1 cellular context compared by ENCODE assay signal in the genomic region with DNA sequence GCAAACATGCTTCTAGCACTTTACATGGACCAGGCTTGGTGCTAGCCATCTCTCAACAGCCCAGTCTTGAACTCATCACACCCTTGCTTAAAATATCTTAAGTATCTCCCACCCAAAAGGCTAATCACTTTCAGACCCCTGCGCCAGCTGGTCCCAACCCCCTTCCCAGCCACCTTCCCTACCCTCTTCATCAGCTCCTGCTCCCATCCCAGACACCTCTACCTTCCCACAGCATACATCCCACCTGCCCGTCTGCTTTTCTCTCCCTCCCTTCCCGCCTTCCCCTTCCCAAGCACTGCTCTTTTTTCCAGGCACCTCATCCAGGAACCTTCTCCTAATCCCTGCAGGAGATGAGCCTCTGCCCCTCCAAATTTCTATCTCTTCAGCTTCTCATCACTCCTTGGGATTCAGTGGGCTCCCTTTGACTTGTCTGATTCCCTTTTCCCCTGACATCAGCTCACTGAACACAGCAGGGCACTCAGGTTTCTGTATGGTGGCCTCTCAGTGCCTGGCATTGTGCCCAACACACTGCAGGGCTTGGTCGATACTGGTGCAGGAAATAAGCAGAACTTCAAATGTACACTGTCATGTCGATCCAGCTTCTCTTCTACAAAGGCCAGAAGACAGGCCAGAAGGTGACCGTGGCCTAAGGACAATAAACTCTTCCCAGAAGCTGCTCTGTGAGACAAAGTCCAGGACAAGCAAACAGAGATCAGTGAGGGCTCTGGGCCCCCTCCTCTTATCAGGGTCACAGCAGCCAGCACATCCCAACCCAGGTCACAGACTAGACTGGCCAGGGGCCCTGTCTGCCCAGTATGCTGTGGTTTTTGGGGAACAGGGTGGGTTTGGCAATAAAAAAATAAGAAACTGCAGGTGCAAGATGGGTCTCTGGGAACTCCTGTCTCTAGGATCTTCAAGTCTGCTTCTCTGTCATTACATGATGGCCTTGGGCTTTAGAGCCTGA.
TF ChIP-seq lines count a peak whose summit lies in the region.

No MANE protein-coding gene starts in this region.

TF ChIP-seq in HepG2, 621 proteins besides CTCF, POLR2A, EP300 and RAD21 (continued from another document and continues in another):
- TF ChIP-seq, protein P1, sequence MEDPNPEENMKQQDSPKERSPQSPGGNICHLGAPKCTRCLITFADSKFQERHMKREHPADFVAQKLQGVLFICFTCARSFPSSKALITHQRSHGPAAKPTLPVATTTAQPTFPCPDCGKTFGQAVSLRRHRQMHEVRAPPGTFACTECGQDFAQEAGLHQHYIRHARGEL (CRISPR knock-in tag; IDR thresholded peaks at IDR 0.05), result no peak
- TF ChIP-seq ZNF451 (CRISPR knock-in tag; IDR thresholded peaks at IDR 0.05) (0 out of 2 replicates have a peak, but pooled peaks have one; percentile 41), ZNF20 (CRISPR knock-in tag; IDR thresholded peaks at IDR 0.05) (no peak), ZNF468 (CRISPR knock-in tag; IDR thresholded peaks at IDR 0.05) (no peak), GABPB1 (CRISPR knock-in tag; IDR thresholded peaks at IDR 0.05) (no peak; the same call in 1 of the 2 replicates), ZMYM3 (CRISPR knock-in tag; IDR thresholded peaks at IDR 0.05) (peak; percentile 85), ZNF430 (CRISPR knock-in tag; IDR thresholded peaks at IDR 0.05) (peak; percentile 22; the same call in 1 of the 2 replicates), ETV5 (CRISPR knock-in tag; IDR thresholded peaks at IDR 0.05; ENCODE audit: borderline replicate concordance) (peak; percentile 86; the same call in 1 of the 2 replicates), GATAD2A (CRISPR knock-in tag; IDR thresholded peaks at IDR 0.05) (peak; percentile 97), ZEB1 (IDR thresholded peaks at IDR 0.05; ENCODE audit: insufficient replicate concordance, low read depth) (peak; percentile 20), ZNF644 (CRISPR knock-in tag; IDR thresholded peaks at IDR 0.05; ENCODE audit: low read depth) (peak; percentile 53; the same call in 1 of the 2 replicates), SP4 (CRISPR knock-in tag; IDR thresholded peaks at IDR 0.05) (no peak), ZNF329 (CRISPR knock-in tag; IDR thresholded peaks at IDR 0.05; ENCODE audit: low read depth) (no peak)
- TF ChIP-seq, protein P2, sequence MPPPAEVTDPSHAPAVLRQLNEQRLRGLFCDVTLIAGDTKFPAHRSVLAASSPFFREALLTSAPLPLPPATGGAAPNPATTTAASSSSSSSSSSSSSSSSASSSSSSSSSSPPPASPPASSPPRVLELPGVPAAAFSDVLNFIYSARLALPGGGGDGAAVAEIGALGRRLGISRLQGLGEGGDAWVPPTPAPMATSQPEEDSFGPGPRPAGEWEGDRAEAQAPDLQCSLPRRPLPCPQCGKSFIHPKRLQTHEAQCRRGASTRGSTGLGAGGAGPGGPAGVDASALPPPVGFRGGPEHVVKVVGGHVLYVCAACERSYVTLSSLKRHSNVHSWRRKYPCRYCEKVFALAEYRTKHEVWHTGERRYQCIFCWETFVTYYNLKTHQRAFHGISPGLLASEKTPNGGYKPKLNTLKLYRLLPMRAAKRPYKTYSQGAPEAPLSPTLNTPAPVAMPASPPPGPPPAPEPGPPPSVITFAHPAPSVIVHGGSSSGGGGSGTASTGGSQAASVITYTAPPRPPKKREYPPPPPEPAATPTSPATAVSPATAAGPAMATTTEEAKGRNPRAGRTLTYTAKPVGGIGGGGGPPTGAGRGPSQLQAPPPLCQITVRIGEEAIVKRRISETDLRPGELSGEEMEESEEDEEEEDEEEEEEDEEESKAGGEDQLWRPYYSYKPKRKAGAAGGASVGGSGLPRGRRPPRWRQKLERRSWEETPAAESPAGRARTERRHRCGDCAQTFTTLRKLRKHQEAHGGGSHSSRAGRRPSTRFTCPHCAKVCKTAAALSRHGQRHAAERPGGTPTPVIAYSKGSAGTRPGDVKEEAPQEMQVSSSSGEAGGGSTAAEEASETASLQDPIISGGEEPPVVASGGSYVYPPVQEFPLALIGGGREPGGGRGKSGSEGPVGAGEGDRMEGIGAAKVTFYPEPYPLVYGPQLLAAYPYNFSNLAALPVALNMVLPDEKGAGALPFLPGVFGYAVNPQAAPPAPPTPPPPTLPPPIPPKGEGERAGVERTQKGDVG (CRISPR knock-in tag; IDR thresholded peaks at IDR 0.05; ENCODE audit: borderline replicate concordance), result peak; percentile 30; the same call in 1 of the 2 replicates
- TF ChIP-seq, protein P3, sequence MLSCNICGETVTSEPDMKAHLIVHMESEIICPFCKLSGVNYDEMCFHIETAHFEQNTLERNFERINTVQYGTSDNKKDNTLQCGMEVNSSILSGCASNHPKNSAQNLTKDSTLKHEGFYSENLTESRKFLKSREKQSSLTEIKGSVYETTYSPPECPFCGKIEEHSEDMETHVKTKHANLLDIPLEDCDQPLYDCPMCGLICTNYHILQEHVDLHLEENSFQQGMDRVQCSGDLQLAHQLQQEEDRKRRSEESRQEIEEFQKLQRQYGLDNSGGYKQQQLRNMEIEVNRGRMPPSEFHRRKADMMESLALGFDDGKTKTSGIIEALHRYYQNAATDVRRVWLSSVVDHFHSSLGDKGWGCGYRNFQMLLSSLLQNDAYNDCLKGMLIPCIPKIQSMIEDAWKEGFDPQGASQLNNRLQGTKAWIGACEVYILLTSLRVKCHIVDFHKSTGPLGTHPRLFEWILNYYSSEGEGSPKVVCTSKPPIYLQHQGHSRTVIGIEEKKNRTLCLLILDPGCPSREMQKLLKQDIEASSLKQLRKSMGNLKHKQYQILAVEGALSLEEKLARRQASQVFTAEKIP (CRISPR knock-in tag; IDR thresholded peaks at IDR 0.05; ENCODE audit: borderline replicate concordance), result no peak
- TF ChIP-seq, protein P4, sequence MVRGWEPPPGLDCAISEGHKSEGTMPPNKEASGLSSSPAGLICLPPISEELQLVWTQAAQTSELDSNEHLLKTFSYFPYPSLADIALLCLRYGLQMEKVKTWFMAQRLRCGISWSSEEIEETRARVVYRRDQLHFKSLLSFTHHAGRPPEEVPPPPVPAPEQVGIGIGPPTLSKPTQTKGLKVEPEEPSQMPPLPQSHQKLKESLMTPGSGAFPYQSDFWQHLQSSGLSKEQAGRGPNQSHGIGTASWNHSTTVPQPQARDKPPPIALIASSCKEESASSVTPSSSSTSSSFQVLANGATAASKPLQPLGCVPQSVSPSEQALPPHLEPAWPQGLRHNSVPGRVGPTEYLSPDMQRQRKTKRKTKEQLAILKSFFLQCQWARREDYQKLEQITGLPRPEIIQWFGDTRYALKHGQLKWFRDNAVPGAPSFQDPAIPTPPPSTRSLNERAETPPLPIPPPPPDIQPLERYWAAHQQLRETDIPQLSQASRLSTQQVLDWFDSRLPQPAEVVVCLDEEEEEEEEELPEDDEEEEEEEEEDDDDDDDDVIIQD (CRISPR knock-in tag; IDR thresholded peaks at IDR 0.05; ENCODE audit: low read depth), result peak; percentile 67
- TF ChIP-seq, protein P5, sequence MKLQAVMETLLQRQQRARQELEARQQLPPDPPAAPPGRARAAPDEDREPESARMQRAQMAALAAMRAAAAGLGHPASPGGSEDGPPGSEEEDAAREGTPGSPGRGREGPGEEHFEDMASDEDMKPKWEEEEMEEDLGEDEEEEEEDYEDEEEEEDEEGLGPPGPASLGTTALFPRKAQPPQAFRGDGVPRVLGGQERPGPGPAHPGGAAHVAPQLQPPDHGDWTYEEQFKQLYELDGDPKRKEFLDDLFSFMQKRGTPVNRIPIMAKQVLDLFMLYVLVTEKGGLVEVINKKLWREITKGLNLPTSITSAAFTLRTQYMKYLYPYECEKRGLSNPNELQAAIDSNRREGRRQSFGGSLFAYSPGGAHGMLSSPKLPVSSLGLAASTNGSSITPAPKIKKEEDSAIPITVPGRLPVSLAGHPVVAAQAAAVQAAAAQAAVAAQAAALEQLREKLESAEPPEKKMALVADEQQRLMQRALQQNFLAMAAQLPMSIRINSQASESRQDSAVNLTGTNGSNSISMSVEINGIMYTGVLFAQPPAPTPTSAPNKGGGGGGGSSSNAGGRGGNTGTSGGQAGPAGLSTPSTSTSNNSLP (IDR thresholded peaks at IDR 0.05; ENCODE audit: low read depth, low read length), result no peak
- TF ChIP-seq, protein P6, sequence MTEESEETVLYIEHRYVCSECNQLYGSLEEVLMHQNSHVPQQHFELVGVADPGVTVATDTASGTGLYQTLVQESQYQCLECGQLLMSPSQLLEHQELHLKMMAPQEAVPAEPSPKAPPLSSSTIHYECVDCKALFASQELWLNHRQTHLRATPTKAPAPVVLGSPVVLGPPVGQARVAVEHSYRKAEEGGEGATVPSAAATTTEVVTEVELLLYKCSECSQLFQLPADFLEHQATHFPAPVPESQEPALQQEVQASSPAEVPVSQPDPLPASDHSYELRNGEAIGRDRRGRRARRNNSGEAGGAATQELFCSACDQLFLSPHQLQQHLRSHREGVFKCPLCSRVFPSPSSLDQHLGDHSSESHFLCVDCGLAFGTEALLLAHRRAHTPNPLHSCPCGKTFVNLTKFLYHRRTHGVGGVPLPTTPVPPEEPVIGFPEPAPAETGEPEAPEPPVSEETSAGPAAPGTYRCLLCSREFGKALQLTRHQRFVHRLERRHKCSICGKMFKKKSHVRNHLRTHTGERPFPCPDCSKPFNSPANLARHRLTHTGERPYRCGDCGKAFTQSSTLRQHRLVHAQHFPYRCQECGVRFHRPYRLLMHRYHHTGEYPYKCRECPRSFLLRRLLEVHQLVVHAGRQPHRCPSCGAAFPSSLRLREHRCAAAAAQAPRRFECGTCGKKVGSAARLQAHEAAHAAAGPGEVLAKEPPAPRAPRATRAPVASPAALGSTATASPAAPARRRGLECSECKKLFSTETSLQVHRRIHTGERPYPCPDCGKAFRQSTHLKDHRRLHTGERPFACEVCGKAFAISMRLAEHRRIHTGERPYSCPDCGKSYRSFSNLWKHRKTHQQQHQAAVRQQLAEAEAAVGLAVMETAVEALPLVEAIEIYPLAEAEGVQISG (CRISPR knock-in tag; IDR thresholded peaks at IDR 0.05), result peak; percentile 96
- TF ChIP-seq, protein P7, sequence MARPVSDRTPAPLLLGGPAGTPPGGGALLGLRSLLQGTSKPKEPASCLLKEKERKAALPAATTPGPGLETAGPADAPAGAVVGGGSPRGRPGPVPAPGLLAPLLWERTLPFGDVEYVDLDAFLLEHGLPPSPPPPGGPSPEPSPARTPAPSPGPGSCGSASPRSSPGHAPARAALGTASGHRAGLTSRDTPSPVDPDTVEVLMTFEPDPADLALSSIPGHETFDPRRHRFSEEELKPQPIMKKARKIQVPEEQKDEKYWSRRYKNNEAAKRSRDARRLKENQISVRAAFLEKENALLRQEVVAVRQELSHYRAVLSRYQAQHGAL (CRISPR knock-in tag; IDR thresholded peaks at IDR 0.05; ENCODE audit: not compliant biosample characterization), result no peak
- TF ChIP-seq, protein P8, sequence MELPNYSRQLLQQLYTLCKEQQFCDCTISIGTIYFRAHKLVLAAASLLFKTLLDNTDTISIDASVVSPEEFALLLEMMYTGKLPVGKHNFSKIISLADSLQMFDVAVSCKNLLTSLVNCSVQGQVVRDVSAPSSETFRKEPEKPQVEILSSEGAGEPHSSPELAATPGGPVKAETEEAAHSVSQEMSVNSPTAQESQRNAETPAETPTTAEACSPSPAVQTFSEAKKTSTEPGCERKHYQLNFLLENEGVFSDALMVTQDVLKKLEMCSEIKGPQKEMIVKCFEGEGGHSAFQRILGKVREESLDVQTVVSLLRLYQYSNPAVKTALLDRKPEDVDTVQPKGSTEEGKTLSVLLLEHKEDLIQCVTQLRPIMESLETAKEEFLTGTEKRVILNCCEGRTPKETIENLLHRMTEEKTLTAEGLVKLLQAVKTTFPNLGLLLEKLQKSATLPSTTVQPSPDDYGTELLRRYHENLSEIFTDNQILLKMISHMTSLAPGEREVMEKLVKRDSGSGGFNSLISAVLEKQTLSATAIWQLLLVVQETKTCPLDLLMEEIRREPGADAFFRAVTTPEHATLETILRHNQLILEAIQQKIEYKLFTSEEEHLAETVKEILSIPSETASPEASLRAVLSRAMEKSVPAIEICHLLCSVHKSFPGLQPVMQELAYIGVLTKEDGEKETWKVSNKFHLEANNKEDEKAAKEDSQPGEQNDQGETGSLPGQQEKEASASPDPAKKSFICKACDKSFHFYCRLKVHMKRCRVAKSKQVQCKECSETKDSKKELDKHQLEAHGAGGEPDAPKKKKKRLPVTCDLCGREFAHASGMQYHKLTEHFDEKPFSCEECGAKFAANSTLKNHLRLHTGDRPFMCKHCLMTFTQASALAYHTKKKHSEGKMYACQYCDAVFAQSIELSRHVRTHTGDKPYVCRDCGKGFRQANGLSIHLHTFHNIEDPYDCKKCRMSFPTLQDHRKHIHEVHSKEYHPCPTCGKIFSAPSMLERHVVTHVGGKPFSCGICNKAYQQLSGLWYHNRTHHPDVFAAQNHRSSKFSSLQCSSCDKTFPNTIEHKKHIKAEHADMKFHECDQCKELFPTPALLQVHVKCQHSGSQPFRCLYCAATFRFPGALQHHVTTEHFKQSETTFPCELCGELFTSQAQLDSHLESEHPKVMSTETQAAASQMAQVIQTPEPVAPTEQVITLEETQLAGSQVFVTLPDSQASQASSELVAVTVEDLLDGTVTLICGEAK (IDR thresholded peaks at IDR 0.05), result 0 out of 2 replicates have a peak, but pooled peaks have one; percentile 9
- TF ChIP-seq, protein P8 (CRISPR knock-in tag; IDR thresholded peaks at IDR 0.05), result peak; percentile 66
- TF ChIP-seq, protein P9, sequence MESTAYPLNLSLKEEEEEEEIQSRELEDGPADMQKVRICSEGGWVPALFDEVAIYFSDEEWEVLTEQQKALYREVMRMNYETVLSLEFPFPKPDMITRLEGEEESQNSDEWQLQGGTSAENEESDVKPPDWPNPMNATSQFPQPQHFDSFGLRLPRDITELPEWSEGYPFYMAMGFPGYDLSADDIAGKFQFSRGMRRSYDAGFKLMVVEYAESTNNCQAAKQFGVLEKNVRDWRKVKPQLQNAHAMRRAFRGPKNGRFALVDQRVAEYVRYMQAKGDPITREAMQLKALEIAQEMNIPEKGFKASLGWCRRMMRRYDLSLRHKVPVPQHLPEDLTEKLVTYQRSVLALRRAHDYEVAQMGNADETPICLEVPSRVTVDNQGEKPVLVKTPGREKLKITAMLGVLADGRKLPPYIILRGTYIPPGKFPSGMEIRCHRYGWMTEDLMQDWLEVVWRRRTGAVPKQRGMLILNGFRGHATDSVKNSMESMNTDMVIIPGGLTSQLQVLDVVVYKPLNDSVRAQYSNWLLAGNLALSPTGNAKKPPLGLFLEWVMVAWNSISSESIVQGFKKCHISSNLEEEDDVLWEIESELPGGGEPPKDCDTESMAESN (CRISPR knock-in tag; conservative IDR thresholded peaks at IDR 0.05), result peak; percentile 74
